18 cellular contexts compared by ENCODE assay signal in genomic region chr15:52109559-52110451, GRCh38. TPM values are rescaled to one million over a fixed set of nuclear protein-coding genes. Genes with fewer than 3 reads are reported as not detected.
DNase-seq lines count a peak whose midpoint lies in the region; ATAC-seq and FAIRE-seq lines count a peak whose summit lies in the region.
"Had no signal": no experiment of that assay in that cellular context is flagged by ENCODE, and none has a peak within 500 bp of the region (broad histone marks: within the 10 kb centered on the region; RNA-seq: fewer than 3 reads in every experiment).

No MANE protein-coding gene starts in this region.

- no peak overlapping the region for H2BK120ac ChIP-seq in mesendoderm (ENCODE audit: low read depth, low read length)

- peak overlapping the region; percentile 66 for H2BK5ac ChIP-seq in mesendoderm (ENCODE audit: low read length)

- peaks cover 8% of the 10 kb centered on the region for H3K4me1 ChIP-seq in mesendoderm (ENCODE audit: control insufficient read depth, low read depth, low read length)

- H3K9ac ChIP-seq in mesendoderm (ENCODE audit: low read length): no peak overlapping the region

- H3K4me2 ChIP-seq in mesendoderm (ENCODE audit: low read length): peak overlapping the region; percentile 11

- no peak overlapping the region for H2BK15ac ChIP-seq in mesendoderm (replicated peaks; ENCODE audit: low read depth)

- no peak overlapping the region for H4K8ac ChIP-seq in mesendoderm (ENCODE audit: low read depth, low read length)

- no CpG with 5 or more reads among the region's 5 CpGs for WGBS in mesendoderm (ENCODE audit: extremely low coverage, insufficient coverage, low lambda C conversion rate)

- H3K23ac ChIP-seq in mesendoderm (ENCODE audit: low read length): no peak overlapping the region

- H3K18ac ChIP-seq in mesendoderm (ENCODE audit: low read length): peak overlapping the region; percentile 20

- H3K79me1 ChIP-seq in mesendoderm (ENCODE audit: low read length): no peaks in the 10 kb centered on the region

- DNase-seq in mesendoderm (peak; percentile 72), urothelium cell line (ENCODE audit: low spot score) (no peak), hypothalamus (lab: John Stamatoyannopoulos, UW) (no peak), NCI-H2029 (lab: John Stamatoyannopoulos, UW) (no peak), midbrain (lab: John Stamatoyannopoulos, UW) (no peak)
- DNase-seq: activated CD8-positive, alpha-beta memory T cell treated with anti-CD3 and anti-CD28 coated beads, Interleukin-2, amount 10 ng/mL, durations not matched to agents 7 days and 5 days; activated naive CD8-positive, alpha-beta T cell treated with anti-CD3 and anti-CD28 coated beads for 36 hours; esophagus squamous epithelium; GOT3; NCI-H1092; NCI-H446 treated with DMSO at 0.1 percent for 48 hours; posterior cingulate gyrus; stimulated activated naive CD8-positive, alpha-beta T cell treated with anti-CD3 and anti-CD28 coated beads, Interleukin-15, Interleukin-2, amounts not matched to agents 100 U/mL and 50 U/mL, for 24 hours; T-helper 9 cell had no signal

- no peak for FAIRE-seq in urothelium cell line (lab: Jason Lieb, UNC)

- no peak overlapping the region for H2AK5ac ChIP-seq in mesendoderm (ENCODE audit: low read length)

- ATAC-seq in GM18868 (IDR thresholded peaks at IDR 0.05; ENCODE audit: unreplicated experiment) (peak; percentile 60), GM21619 (IDR thresholded peaks at IDR 0.05; ENCODE audit: unreplicated experiment) (peak; percentile 54), HG03097 (IDR thresholded peaks at IDR 0.05; ENCODE audit: low FRiP score, unreplicated experiment) (peak; percentile 46)
- ATAC-seq: activated CD8-positive, alpha-beta memory T cell treated with anti-CD3 and anti-CD28 coated beads, Interleukin-2, amount 10 ng/mL, durations not matched to agents 7 days and 5 days; stimulated activated naive CD8-positive, alpha-beta T cell treated with anti-CD3 and anti-CD28 coated beads, Interleukin-15, Interleukin-2, amounts not matched to agents 100 U/mL and 50 U/mL, for 24 hours had no signal

- no peaks in the 10 kb centered on the region for H3K79me2 ChIP-seq in mesendoderm (ENCODE audit: control insufficient read depth, insufficient read depth, low read length)

- H3K4ac ChIP-seq in mesendoderm (ENCODE audit: low read depth, low read length): no peak overlapping the region

- no peaks in the 10 kb centered on the region for H3K27me3 ChIP-seq in mesendoderm (ENCODE audit: insufficient read depth, low read length, poor library complexity)

- no peak overlapping the region for H4K5ac ChIP-seq in mesendoderm (ENCODE audit: low read length)

- no peaks in the 10 kb centered on the region for H3K36me3 ChIP-seq in mesendoderm (ENCODE audit: control insufficient read depth, insufficient read depth, low read length)
- H3K36me3 ChIP-seq: esophagus squamous epithelium had no signal

- no peak overlapping the region for H3K56ac ChIP-seq in mesendoderm (ENCODE audit: low read length)

- H3K27ac ChIP-seq in mesendoderm (ENCODE audit: low read depth, low read length): peak overlapping the region; percentile 15
- H3K27ac ChIP-seq: C4-2B, esophagus squamous epithelium had no signal

- no peak overlapping the region for H3K4me3 ChIP-seq in mesendoderm (ENCODE audit: low read length)
- H3K4me3 ChIP-seq: esophagus squamous epithelium had no signal

RNA-seq across cellular contexts. Expression of gene BCL2L10, which starts 2.8 kb away (rescaled TPM):
- 0.49 TPM for polyA plus RNA-seq in mesendoderm (2013, experiment 1 of 2)
- polyA plus RNA-seq in mesendoderm (2013, experiment 2 of 2): 0.46 TPM
